Comparison of ENCODE assay signal across 17 cellular contexts in the genomic region with DNA sequence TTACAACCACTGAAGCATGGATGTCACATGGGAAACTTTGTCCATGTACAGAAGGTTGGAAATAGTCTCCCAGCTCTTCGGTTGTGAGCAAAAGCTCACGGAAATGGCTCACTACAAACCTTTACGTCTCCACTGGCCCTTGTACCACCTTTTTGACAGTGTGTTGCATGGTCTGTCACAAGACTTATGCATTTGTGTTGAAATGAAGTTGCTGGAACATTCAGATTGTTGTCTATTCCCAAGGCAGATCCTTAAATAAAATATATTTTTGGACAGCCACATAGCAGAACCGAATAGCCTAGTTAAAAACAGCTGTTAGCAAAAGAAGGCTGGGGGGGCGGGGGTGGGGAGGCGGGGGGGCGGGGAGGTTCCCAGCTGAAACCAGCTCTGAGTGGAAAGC. TPM values are rescaled to one million over a fixed set of nuclear protein-coding genes. Genes with fewer than 3 reads are reported as not detected.
A peak's percentile ranks its signal among the peaks of the same experiment; 100 is the strongest.
DNase-seq lines count a peak whose midpoint lies in the region; ATAC-seq and TF ChIP-seq lines count a peak whose summit lies in the region.
"Had no signal": no experiment of that assay in that cellular context is flagged by ENCODE, and none has a peak within 500 bp of the region (broad histone marks: within the 10 kb centered on the region; RNA-seq: fewer than 3 reads in every experiment).

No MANE protein-coding gene starts in this region.

- peak overlapping the region; percentile 10 for H3K27ac ChIP-seq in temporal lobe (ENCODE audit: low read depth, low read length)
- no peak overlapping the region for H3K27ac ChIP-seq in CD8-positive, alpha-beta memory T cell (ENCODE audit: low read depth, low read length)
- H3K27ac ChIP-seq in CD4-positive, alpha-beta T cell (ENCODE audit: low read depth, low read length) = no peak overlapping the region
- H3K27ac ChIP-seq: C4-2B, HL-60 had no signal

- no peaks in the 10 kb centered on the region for H3K27me3 ChIP-seq in CD8-positive, alpha-beta memory T cell (ENCODE audit: insufficient read depth, low read length, poor library complexity, severe bottlenecking)
- H3K27me3 ChIP-seq in CD4-positive, alpha-beta T cell (ENCODE audit: control insufficient read depth, insufficient read depth, low read length) = no peaks in the 10 kb centered on the region
- H3K27me3 ChIP-seq: BE2C had no signal

- H3K4me1 Mint-ChIP-seq in nephron = peaks cover 42% of the 10 kb centered on the region
- H3K4me1 Mint-ChIP-seq in CD8-positive, alpha-beta memory T cell = no peaks in the 10 kb centered on the region
- H3K4me1 Mint-ChIP-seq in CD4-positive, alpha-beta T cell (ENCODE audit: low read depth) = no peaks in the 10 kb centered on the region

- TF ChIP-seq CTCF in nephron (IDR thresholded peaks at IDR 0.05; ENCODE audit: unreplicated experiment in 3 of 3) = no peak
- TF ChIP-seq CTCF in CD4-positive, alpha-beta T cell (IDR thresholded peaks at IDR 0.05) = no peak

- DNase-seq in NCI-H69 (lab: John Stamatoyannopoulos, UW) (peak; percentile 32), fibroblast of gingiva (ENCODE audit: low read depth) (peak; percentile 77), HK-2 (ENCODE audit: unreplicated experiment) (no peak), NCI-H1436 (lab: John Stamatoyannopoulos, UW) (no peak)
- no peak for DNase-seq in CD8-positive, alpha-beta memory T cell
- no peak for DNase-seq in CD4-positive, alpha-beta T cell
- DNase-seq: ACHN; BE2C; Caco-2; CD8-positive, alpha-beta T cell; DND-41; GDM1 had no signal

- peak overlapping the region; percentile 19 to 52 (median 25) for H3K27ac Mint-ChIP-seq in nephron
- no peak overlapping the region for H3K27ac Mint-ChIP-seq in CD8-positive, alpha-beta memory T cell
- no peak overlapping the region for H3K27ac Mint-ChIP-seq in CD4-positive, alpha-beta T cell
- H3K27ac Mint-ChIP-seq: CD8-positive, alpha-beta T cell had no signal

- no peaks in the 10 kb centered on the region for H3K9me3 ChIP-seq in CD8-positive, alpha-beta memory T cell (ENCODE audit: low read length)
- peaks cover 4% of the 10 kb centered on the region for H3K9me3 ChIP-seq in CD4-positive, alpha-beta T cell (ENCODE audit: control insufficient read depth, low read length)
- H3K9me3 ChIP-seq: BE2C, Caco-2, HAP-1 had no signal

- ATAC-seq in CD4-positive, alpha-beta T cell (ENCODE audit: poor library complexity) = no peak
- ATAC-seq: CD8-positive, alpha-beta T cell had no signal

- H3K4me3 Mint-ChIP-seq in nephron = peak overlapping the region in 1 of 3 experiments; percentile 15
- H3K4me3 Mint-ChIP-seq in CD8-positive, alpha-beta memory T cell = no peak overlapping the region
- H3K4me3 Mint-ChIP-seq in CD4-positive, alpha-beta T cell = no peak overlapping the region
- H3K4me3 Mint-ChIP-seq: CD8-positive, alpha-beta T cell had no signal

- H3K36me3 ChIP-seq in CD8-positive, alpha-beta memory T cell (ENCODE audit: insufficient read depth, low read length) = peaks cover 12% of the 10 kb centered on the region

- POLR2A ChIA-PET in CD8-positive, alpha-beta memory T cell (lab: Charles Lee) = no interaction called here
- POLR2A ChIA-PET in CD4-positive, alpha-beta T cell (lab: Charles Lee) = no interaction called here

- H3K9me3 Mint-ChIP-seq in nephron = no peaks in the 10 kb centered on the region
- H3K9me3 Mint-ChIP-seq in CD8-positive, alpha-beta memory T cell = peaks cover 0 to 3% (median 0%) of the 10 kb centered on the region in 5 donors
- no peaks in the 10 kb centered on the region for H3K9me3 Mint-ChIP-seq in CD4-positive, alpha-beta T cell

- no peaks in the 10 kb centered on the region for H3K27me3 Mint-ChIP-seq in nephron (ENCODE audit: low read depth)
- no peaks in the 10 kb centered on the region for H3K27me3 Mint-ChIP-seq in CD8-positive, alpha-beta memory T cell
- no peaks in the 10 kb centered on the region for H3K27me3 Mint-ChIP-seq in CD4-positive, alpha-beta T cell

- H3K4me3 ChIP-seq in CD8-positive, alpha-beta memory T cell (ENCODE audit: low read length) = no peak overlapping the region
- H3K4me3 ChIP-seq: HAP-1 had no signal

- H3K36me3 Mint-ChIP-seq in nephron (ENCODE audit: low read depth) = peaks cover 56% of the 10 kb centered on the region
- H3K36me3 Mint-ChIP-seq in CD8-positive, alpha-beta memory T cell = peaks cover 14 to 67% (median 25%) of the 10 kb centered on the region in 3 donors
- H3K36me3 Mint-ChIP-seq in CD4-positive, alpha-beta T cell (ENCODE audit: low read depth) = peaks cover 66% of the 10 kb centered on the region

- intact Hi-C loops in CD4-positive, alpha-beta T cell (cut with DNase I, micrococcal nuclease) = no loop called here

- CTCF ChIA-PET in CD8-positive, alpha-beta memory T cell (lab: Charles Lee) = interaction anchor here (1.7 kb wide), 1 partner anchor 18 kb away, joined by 4 read pairs; no protein-coding TSS in a partner anchor
- CTCF ChIA-PET in CD4-positive, alpha-beta T cell (lab: Charles Lee) = no interaction called here

- H3K4me1 ChIP-seq in CD8-positive, alpha-beta memory T cell (ENCODE audit: insufficient read depth, low read length) = no peaks in the 10 kb centered on the region
- H3K4me1 ChIP-seq: BE2C, Caco-2, HAP-1 had no signal

RNA-seq across cellular contexts. Expression of a gene that starts 39.2 kb away (rescaled TPM):
- total RNA-seq in temporal lobe = 18.9 TPM
- total RNA-seq in CD8-positive, alpha-beta memory T cell = 10 to 100 TPM; 30.7 to 32.3 TPM
- polyA plus RNA-seq in CD8-positive, alpha-beta memory T cell = 11.0 TPM
- 1 to 10 TPM; 3.5 to 4.1 TPM for total RNA-seq in CD4-positive, alpha-beta T cell

RNA-seq across cellular contexts. Expression of a gene that starts 39.3 kb away (rescaled TPM):
- total RNA-seq in temporal lobe = 6.4 TPM
- 1 to 10 TPM; 2.6 to 3.8 TPM for total RNA-seq in CD8-positive, alpha-beta memory T cell
- 1.9 TPM for polyA plus RNA-seq in CD8-positive, alpha-beta memory T cell
- 1 to 10 TPM; 1.6 to 1.7 TPM for total RNA-seq in CD4-positive, alpha-beta T cell

Comparison
In these comparisons a context has a peak if more than half of its experiments do, and no peak if none do; other contexts are left out.
1. DNase-seq: peak in NCI-H69 (single experiment) and fibroblast of gingiva (single experiment); none in CD8-positive, alpha-beta memory T cell (0 of 5), HK-2 (single experiment), NCI-H1436 (single experiment) and CD4-positive, alpha-beta T cell (0 of 10).
2. H3K27ac Mint-ChIP-seq: peak in nephron (3 of 3); none in CD8-positive, alpha-beta memory T cell (0 of 8) and CD4-positive, alpha-beta T cell (single experiment).